14 cellular contexts compared by ENCODE assay signal in genomic region chr12:115619889-115620288, GRCh38.
DNase-seq lines count a peak whose midpoint lies in the region; ATAC-seq, FAIRE-seq and TF ChIP-seq lines count a peak whose summit lies in the region.
"Had no signal": no experiment of that assay in that cellular context is flagged by ENCODE, and none has a peak within 500 bp of the region (broad histone marks: within the 10 kb centered on the region; RNA-seq: fewer than 3 reads in every experiment).

No MANE protein-coding gene starts in this region.

- TF ChIP-seq POLR2A in HepG2 (IDR thresholded peaks at IDR 0.05; ENCODE audit: insufficient read depth in 1 of 2, low read depth in 2 of 2, low read length in 2 of 2) = no peak
- no peak for TF ChIP-seq POLR2A in right lobe of liver (IDR thresholded peaks at IDR 0.05)

- H3K9me3 ChIP-seq in HepG2 (ENCODE audit: low read length) = no peaks in the 10 kb centered on the region
- no peaks in the 10 kb centered on the region for H3K9me3 ChIP-seq in right lobe of liver
- H3K9me3 ChIP-seq in endodermal cell (ENCODE audit: control insufficient read depth, low read length) = peaks cover 6% of the 10 kb centered on the region

- TF ChIP-seq CTCF in HepG2 (CRISPR knock-in tag; IDR thresholded peaks at IDR 0.05) = no peak
- TF ChIP-seq CTCF in right lobe of liver (IDR thresholded peaks at IDR 0.05) = no peak
- no peak for TF ChIP-seq CTCF in endodermal cell (conservative IDR thresholded peaks at IDR 0.05)

- DNase-seq in HepG2 (ENCODE audit: low spot score) = no peak
- no peak for DNase-seq in right lobe of liver
- peak; percentile 35 for DNase-seq in SK-N-DZ (ENCODE audit: low spot score)
- peak; percentile 74 for DNase-seq in endodermal cell
- DNase-seq in frontal cortex (ENCODE audit: low spot score in 2 of 2) = no peak
- no peak for DNase-seq in NCI-H128 (lab: John Stamatoyannopoulos, UW; ENCODE audit: unreplicated experiment)
- DNase-seq: ACHN; CD4-positive, CD25-positive, alpha-beta regulatory T cell; GOT3; IMR-90 had no signal

- BruUV-seq in HepG2 (replicated peaks; lab: Mats Ljungman, UMichigan) = no TSS peak

- H3K4me3 ChIP-seq in HepG2 (replicated peaks in 1 of 3; ENCODE audit: insufficient read depth in 1 of 3, low read depth in 2 of 3, low read length in 3 of 3) (no peak overlapping the region), right lobe of liver (no peak overlapping the region), endodermal cell (ENCODE audit: low read length) (no peak overlapping the region)
- H3K4me3 ChIP-seq: BLaER1 treated with 17β-estradiol and CSF1 and Interleukin-3, amounts not matched to agents 10 nM and 100 nM; GM12878 had no signal

- H3K79me2 ChIP-seq in HepG2 (ENCODE audit: insufficient read depth, low read length) = no peaks in the 10 kb centered on the region

- no peak overlapping the region for H3K4me3 Mint-ChIP-seq in endodermal cell
- H3K4me3 Mint-ChIP-seq in activated T-helper 17 cell treated with anti-CD3 and anti-CD28 coated beads, Interleukin-2, amount 50 U/mL, for 72 hours = no peak overlapping the region
- H3K4me3 Mint-ChIP-seq: CD4-positive, CD25-positive, alpha-beta regulatory T cell had no signal

- H3K36me3 Mint-ChIP-seq in endodermal cell (ENCODE audit: low read depth) = no peaks in the 10 kb centered on the region
- no peaks in the 10 kb centered on the region for H3K36me3 Mint-ChIP-seq in activated T-helper 17 cell treated with anti-CD3 and anti-CD28 coated beads, Interleukin-2, amount 50 U/mL, for 72 hours (ENCODE audit: low read depth)
- H3K36me3 Mint-ChIP-seq: CD4-positive, CD25-positive, alpha-beta regulatory T cell had no signal

- H3K27ac ChIP-seq in HepG2 (ENCODE audit: extremely low read length, insufficient read depth, low read length) (no peak overlapping the region), right lobe of liver (no peak overlapping the region), endodermal cell (ENCODE audit: low read depth, low read length) (no peak overlapping the region)
- H3K27ac ChIP-seq: BLaER1 treated with 17β-estradiol and CSF1 and Interleukin-3, amounts not matched to agents 10 nM and 100 nM had no signal

- TF ChIP-seq RAD21 in HepG2 (CRISPR knock-in tag; IDR thresholded peaks at IDR 0.05) = no peak

- H3K4me1 Mint-ChIP-seq in endodermal cell = peaks cover 2% of the 10 kb centered on the region
- no peaks in the 10 kb centered on the region for H3K4me1 Mint-ChIP-seq in activated T-helper 17 cell treated with anti-CD3 and anti-CD28 coated beads, Interleukin-2, amount 50 U/mL, for 72 hours
- H3K4me1 Mint-ChIP-seq: CD4-positive, CD25-positive, alpha-beta regulatory T cell had no signal

- H3K9me3 Mint-ChIP-seq in endodermal cell = peaks cover 5% of the 10 kb centered on the region
- H3K9me3 Mint-ChIP-seq in activated T-helper 17 cell treated with anti-CD3 and anti-CD28 coated beads, Interleukin-2, amount 50 U/mL, for 72 hours = no peaks in the 10 kb centered on the region

- TF ChIP-seq EP300 in HepG2 (IDR thresholded peaks at IDR 0.05; ENCODE audit: low read depth in 2 of 2, low read length in 2 of 2) (no peak), HepG2 (CRISPR knock-in tag; IDR thresholded peaks at IDR 0.05; ENCODE audit: borderline replicate concordance) (no peak)

- CTCF ChIA-PET in HepG2 (lab: Yijun Ruan, JAX; ENCODE audit: low intra/inter-chr PET ratio, low total read pairs) = no interaction called here

- in situ Hi-C loops in HepG2 (cut with HindIII; ENCODE audit: extremely low pct_ligation_motif_present, low pct_unique_long_range_greater_than_20kb) = no loop called here

- ATAC-seq in HepG2 = no peak
- ATAC-seq in right lobe of liver = no peak
- no peak for ATAC-seq in activated T-helper 17 cell treated with anti-CD3 and anti-CD28 coated beads, Interleukin-2, amount 50 U/mL, for 72 hours (replicated peaks)
- ATAC-seq: GM12878 had no signal

- H3K27me3 Mint-ChIP-seq in endodermal cell (ENCODE audit: insufficient read depth) = peaks cover 28% of the 10 kb centered on the region
- H3K27me3 Mint-ChIP-seq in activated T-helper 17 cell treated with anti-CD3 and anti-CD28 coated beads, Interleukin-2, amount 50 U/mL, for 72 hours = no peaks in the 10 kb centered on the region

- H3K4me1 ChIP-seq in HepG2 (ENCODE audit: insufficient read depth, low read length) (peaks cover 7% of the 10 kb centered on the region), right lobe of liver (no peaks in the 10 kb centered on the region), endodermal cell (ENCODE audit: control insufficient read depth, insufficient read depth, low read length) (no peaks in the 10 kb centered on the region)

- H3K27ac Mint-ChIP-seq in endodermal cell = no peak overlapping the region
- no peak overlapping the region for H3K27ac Mint-ChIP-seq in activated T-helper 17 cell treated with anti-CD3 and anti-CD28 coated beads, Interleukin-2, amount 50 U/mL, for 72 hours
- H3K27ac Mint-ChIP-seq: CD4-positive, CD25-positive, alpha-beta regulatory T cell had no signal

- no peaks in the 10 kb centered on the region for H4K20me1 ChIP-seq in HepG2 (ENCODE audit: insufficient read depth, low read length)
- H4K20me1 ChIP-seq: BLaER1 treated with 17β-estradiol and CSF1 and Interleukin-3, amounts not matched to agents 10 nM and 100 nM had no signal

- no peak overlapping the region for H2AFZ ChIP-seq in HepG2 (ENCODE audit: low read length)

- FAIRE-seq in HepG2 (lab: Jason Lieb, UNC) (no peak), frontal cortex (lab: Jason Lieb, UNC) (no peak)
- FAIRE-seq: GM12878, GM18507 had no signal

- intact Hi-C loops in HepG2 (cut with micrococcal nuclease; ENCODE audit: unreplicated experiment) (no loop called here), right lobe of liver (cut with DNase I) (no loop called here)

- H3K27me3 ChIP-seq in HepG2 (ENCODE audit: control insufficient read depth in 1 of 2, insufficient read depth in 2 of 2, low read length in 2 of 2) = no peaks in the 10 kb centered on the region; a peak in 2 of 5 replicates
- H3K27me3 ChIP-seq in right lobe of liver = no peaks in the 10 kb centered on the region
- peaks cover 11% of the 10 kb centered on the region for H3K27me3 ChIP-seq in endodermal cell (ENCODE audit: control insufficient read depth, insufficient read depth, low read length, poor library complexity, severe bottlenecking)
- H3K27me3 ChIP-seq: BLaER1 treated with 17β-estradiol and CSF1 and Interleukin-3, amounts not matched to agents 10 nM and 100 nM had no signal

- H3K9ac ChIP-seq in HepG2 (ENCODE audit: insufficient read depth, low read depth, low read length) (no peak overlapping the region), endodermal cell (ENCODE audit: extremely low read depth, low read length, poor library complexity, severe bottlenecking) (no peak overlapping the region)
- H3K9ac ChIP-seq: BLaER1 treated with 17β-estradiol and CSF1 and Interleukin-3, amounts not matched to agents 10 nM and 100 nM had no signal

- H3K4me2 ChIP-seq in HepG2 (ENCODE audit: low read depth, low read length) = no peak overlapping the region

- POLR2A ChIA-PET in HepG2 (lab: Yijun Ruan, JAX) = no interaction called here

- no peaks in the 10 kb centered on the region for H3K36me3 ChIP-seq in HepG2 (replicated peaks in 1 of 2; ENCODE audit: control insufficient read depth in 1 of 2, insufficient read depth in 2 of 2, low read length in 2 of 2)
- no peaks in the 10 kb centered on the region for H3K36me3 ChIP-seq in right lobe of liver
- H3K36me3 ChIP-seq in endodermal cell (ENCODE audit: control insufficient read depth, insufficient read depth, low read length) = no peaks in the 10 kb centered on the region
- H3K36me3 ChIP-seq: BLaER1 treated with 17β-estradiol and CSF1 and Interleukin-3, amounts not matched to agents 10 nM and 100 nM had no signal

- 4% methylated on average over 2 of the region's 3 CpGs for WGBS in HepG2 (ENCODE audit: low lambda C conversion rate)
- WGBS in right lobe of liver (ENCODE audit: insufficient coverage, low coverage, low lambda C conversion rate, missing lambda C conversion rate) = 10% methylated on average over 2 of the region's 3 CpGs
- 82% methylated on average over 2 of the region's 3 CpGs; no CpG with 5 or more reads in 1 of the 2 experiments for WGBS in endodermal cell (ENCODE audit: insufficient coverage in 1 of 2, insufficient read length in 1 of 2), 2 experiments

TF ChIP-seq in HepG2, 621 proteins besides CTCF, POLR2A, EP300 and RAD21 (continues in another document):
- TF ChIP-seq ZFP1 (CRISPR knock-in tag; IDR thresholded peaks at IDR 0.05) (no peak), ZNF143 (CRISPR knock-in tag; IDR thresholded peaks at IDR 0.05) (peak; percentile 60), ZNF350 (CRISPR knock-in tag; IDR thresholded peaks at IDR 0.05; ENCODE audit: borderline replicate concordance, low read depth) (no peak), DZIP1 (CRISPR knock-in tag; IDR thresholded peaks at IDR 0.05) (no peak), ZNF576 (CRISPR knock-in tag; IDR thresholded peaks at IDR 0.05) (no peak), MED1 (CRISPR knock-in tag; IDR thresholded peaks at IDR 0.05) (no peak), THAP11 (CRISPR knock-in tag; IDR thresholded peaks at IDR 0.05) (peak; percentile 47; the same call in 1 of the 2 replicates)
- TF ChIP-seq, protein P1, sequence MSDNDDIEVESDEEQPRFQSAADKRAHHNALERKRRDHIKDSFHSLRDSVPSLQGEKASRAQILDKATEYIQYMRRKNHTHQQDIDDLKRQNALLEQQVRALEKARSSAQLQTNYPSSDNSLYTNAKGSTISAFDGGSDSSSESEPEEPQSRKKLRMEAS (IDR thresholded peaks at IDR 0.05) = no peak

Comparison
In these comparisons a context has a peak if more than half of its experiments do, and no peak if none do; other contexts are left out.
1. DNase-seq: peak in SK-N-DZ (single experiment) and endodermal cell (single experiment); none in HepG2 (single experiment), right lobe of liver (0 of 3), frontal cortex (0 of 2) and NCI-H128 (single experiment).